In genomic region chr11:126339073-126339865, GRCh38 we compare ENCODE assay signal across 11 cellular contexts. TPM values are rescaled to one million over a fixed set of nuclear protein-coding genes. Genes with fewer than 3 reads are reported as not detected.
DNase-seq lines count a peak whose midpoint lies in the region; FAIRE-seq and TF ChIP-seq lines count a peak whose summit lies in the region.
"Had no signal": no experiment of that assay in that cellular context is flagged by ENCODE, and none has a peak within 500 bp of the region (broad histone marks: within the 10 kb centered on the region; RNA-seq: fewer than 3 reads in every experiment).

No MANE protein-coding gene starts in this region.

- no peak overlapping the region for H3K4me3 ChIP-seq in fibroblast of mammary gland (ENCODE audit: control insufficient read depth, low read depth, low read length)
- no peak overlapping the region for H3K4me3 ChIP-seq in spleen
- H3K4me3 ChIP-seq: SJCRH30 had no signal

- no peaks in the 10 kb centered on the region for H3K9me3 ChIP-seq in spleen
- H3K9me3 ChIP-seq: neutrophil, SJCRH30 had no signal

- peaks cover 0 to 91% (median 50%) of the 10 kb centered on the region in 6 donors for H3K36me3 ChIP-seq in spleen
- H3K36me3 ChIP-seq: SJCRH30 had no signal

- peaks cover 14 to 83% (median 50%) of the 10 kb centered on the region in 6 donors for H3K4me1 ChIP-seq in spleen

- 82 to 88% (median 83%) methylated on average over 8 to 15 of the region's 15 CpGs for WGBS in spleen, 5 donors

- TF ChIP-seq CTCF in fibroblast of mammary gland (conservative IDR thresholded peaks at IDR 0.05; ENCODE audit: control insufficient read depth, insufficient read depth, low read depth, low read length) (no peak), spleen (IDR thresholded peaks at IDR 0.05 in 8 of 11, conservative IDR thresholded peaks at IDR 0.05 in 3 of 11) (no peak)

- DNase-seq in RPMI7951 (ENCODE audit: low read depth) (peak; percentile 65), fibroblast of mammary gland (ENCODE audit: low read depth) (peak; percentile 37), spleen (peak; percentile 38), retina (no peak), frontal cortex (ENCODE audit: low spot score in 2 of 2) (no peak)
- DNase-seq: activated CD4-positive, CD25-positive, alpha-beta regulatory T cell treated with anti-CD3 and anti-CD28 coated beads, Interleukin-2, amount 50 U/mL, for 72 hours; NCI-H1092; NCI-H510A had no signal

- H3K27ac ChIP-seq in spleen: peak overlapping the region in 5 of 8 donors; percentile 29 to 70 (median 57)

- intact Hi-C loops in spleen (cut with DNase I; ENCODE audit: low total_unique reads): no loop called here

- H3K27me3 ChIP-seq in spleen (replicated peaks in 1 of 7): no peaks in the 10 kb centered on the region
- H3K27me3 ChIP-seq: neutrophil, SJCRH30 had no signal

- FAIRE-seq in frontal cortex (lab: Jason Lieb, UNC): no peak
- FAIRE-seq: islet of Langerhans had no signal

- TF ChIP-seq POLR2A in spleen (IDR thresholded peaks at IDR 0.05): no peak

RNA-seq across cellular contexts. Expression of gene ST3GAL4, which starts 16.2 kb away (rescaled TPM):
- 99.7 and 108 TPM in 2 replicates for total RNA-seq in RPMI7951 (2014; rRNA removed; shearing (Covaris generic))
- 100 to 1,000 TPM in 1 of 7 donors, 10 to 100 TPM in 6; 41.2 to 102 (median 53.0) TPM for total RNA-seq in spleen
- polyA plus RNA-seq in spleen: 10 to 100 TPM; 12.8 to 25.0 (median 22.4) TPM
- 15.9 TPM for total RNA-seq in frontal cortex

RNA-seq across cellular contexts. Expression of gene DCPS, which starts 35.4 kb away (rescaled TPM):
- total RNA-seq in RPMI7951 (2014; rRNA removed; shearing (Covaris generic)): 41.7 and 50.0 TPM in 2 replicates
- total RNA-seq in spleen: 10 to 100 TPM; 17.4 to 30.8 (median 21.1) TPM
- 10 to 100 TPM; 23.9 to 35.2 (median 30.4) TPM for polyA plus RNA-seq in spleen
- 2.9 TPM for total RNA-seq in frontal cortex

RNA-seq across cellular contexts. Expression of gene TIRAP, which starts 56.4 kb away (rescaled TPM):
- total RNA-seq in RPMI7951 (2014; rRNA removed; shearing (Covaris generic)): 4.2 and 4.8 TPM in 2 replicates
- total RNA-seq in spleen (10 to 100 TPM; 15.4 to 23.5 (median 18.5) TPM), frontal cortex (2.0 TPM)
- polyA plus RNA-seq in spleen: 1 to 10 TPM; 2.6 to 7.3 (median 3.0) TPM

Comparison
In these comparisons a context has a peak if more than half of its experiments do, and no peak if none do; other contexts are left out.
1. DNase-seq: peak in RPMI7951 (single experiment), fibroblast of mammary gland (single experiment) and spleen (single experiment); none in retina (single experiment) and frontal cortex (0 of 2).